Comparison of ENCODE assay signal across 23 cellular contexts in the genomic region with DNA sequence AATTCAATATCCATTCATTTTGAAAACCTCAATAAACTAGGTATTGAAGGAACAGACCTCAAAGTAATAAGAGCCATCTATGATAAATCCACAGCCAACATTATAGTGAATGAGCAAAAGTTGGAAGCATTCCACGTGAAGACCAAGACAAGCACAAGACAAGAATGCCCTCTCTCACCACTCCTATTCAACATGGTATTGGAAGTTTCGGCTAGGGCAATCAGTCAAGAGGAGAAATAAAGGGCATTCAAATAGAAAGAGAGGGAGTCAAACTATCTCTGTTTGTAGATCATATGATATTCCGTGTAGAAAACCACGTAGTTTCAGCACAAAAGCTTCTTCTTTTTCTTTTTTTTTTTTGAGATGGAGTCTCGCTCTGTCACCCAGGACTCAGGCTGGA.
"Had no signal": no experiment of that assay in that cellular context is flagged by ENCODE, and none has a peak within 500 bp of the region (broad histone marks: within the 10 kb centered on the region; RNA-seq: fewer than 3 reads in every experiment).

No MANE protein-coding gene starts in this region.

- DNase-seq: colonic mucosa; cortex of kidney; effector CD8-positive, alpha-beta T cell; effector memory CD8-positive, alpha-beta T cell; endodermal cell; erythroblast; esophagus squamous epithelium; foreskin fibroblast; glutamatergic neuron; head of caudate nucleus; heart right ventricle; hippocampal formation; left cardiac atrium; left lung; left ventricle myocardium superior; lower lobe of right lung; mesenchymal stem cell; mucosa of descending colon; naive B cell; naive thymus-derived CD8-positive, alpha-beta T cell had no signal

- H3K36me3 ChIP-seq: colonic mucosa, esophagus squamous epithelium, heart right ventricle, left lung, lower lobe of right lung had no signal

- H3K27ac ChIP-seq: colonic mucosa, epithelial cell of prostate, esophagus squamous epithelium, heart right ventricle, left lung, lower lobe of right lung had no signal

- H3K4me1 ChIP-seq: colonic mucosa, esophagus squamous epithelium, heart right ventricle, left lung, lower lobe of right lung had no signal

- H3K9me3 Mint-ChIP-seq: endodermal cell, mesothelial cell of epicardium had no signal

- H3K9me3 ChIP-seq: colonic mucosa, esophagus squamous epithelium, left lung, lower lobe of right lung, mucosa of descending colon had no signal

- H3K4me3 Mint-ChIP-seq: dendritic cell treated with granulocyte-macrophage colony-stimulating factor and Interleukin-4, amounts not matched to agents 40 ng/mL and 50 ng/mL, for 4 days; effector memory CD8-positive, alpha-beta T cell; endodermal cell; mesothelial cell of epicardium; naive B cell; naive thymus-derived CD8-positive, alpha-beta T cell had no signal

- H3K4me1 Mint-ChIP-seq: endodermal cell; mesothelial cell of epicardium; naive B cell; naive thymus-derived CD8-positive, alpha-beta T cell had no signal

- H3K27me3 Mint-ChIP-seq: dendritic cell treated with granulocyte-macrophage colony-stimulating factor and Interleukin-4, amounts not matched to agents 40 ng/mL and 50 ng/mL, for 4 days; effector memory CD8-positive, alpha-beta T cell; naive B cell; naive thymus-derived CD8-positive, alpha-beta T cell had no signal

- H3K27ac Mint-ChIP-seq: dendritic cell treated with granulocyte-macrophage colony-stimulating factor and Interleukin-4, amounts not matched to agents 40 ng/mL and 50 ng/mL, for 4 days; effector memory CD8-positive, alpha-beta T cell; endodermal cell; mesothelial cell of epicardium; naive B cell; naive thymus-derived CD8-positive, alpha-beta T cell had no signal

- H3K4me3 ChIP-seq: colonic mucosa, esophagus squamous epithelium, heart right ventricle, left lung, lower lobe of right lung, mucosa of descending colon had no signal

- H3K27me3 ChIP-seq: colonic mucosa, esophagus squamous epithelium, heart right ventricle, left lung had no signal

- H3K36me3 Mint-ChIP-seq: mesothelial cell of epicardium; naive B cell; naive thymus-derived CD8-positive, alpha-beta T cell had no signal
